Comparison of ENCODE assay signal across 8 cellular contexts in genomic region chr11:10405858-10406592, GRCh38. TPM values are rescaled to one million over a fixed set of nuclear protein-coding genes. Genes with fewer than 3 reads are reported as not detected.
DNase-seq lines count a peak whose midpoint lies in the region; ATAC-seq and TF ChIP-seq lines count a peak whose summit lies in the region.

No MANE protein-coding gene starts in this region.

- H3K9me3 ChIP-seq in CD8-positive, alpha-beta T cell (ENCODE audit: low read length), result no peaks in the 10 kb centered on the region

- TF ChIP-seq CTCF in CD8-positive, alpha-beta T cell (IDR thresholded peaks at IDR 0.05), result peak; percentile 66
- peak; percentile 77 for TF ChIP-seq CTCF in kidney epithelial cell (IDR thresholded peaks at IDR 0.05; ENCODE audit: insufficient read depth, low read length, poor library complexity, severe bottlenecking)

- H3K9me3 Mint-ChIP-seq in CD8-positive, alpha-beta T cell, result no peaks in the 10 kb centered on the region

- H3K27me3 Mint-ChIP-seq in CD8-positive, alpha-beta T cell (ENCODE audit: low read depth), result no peaks in the 10 kb centered on the region

- no peak overlapping the region for H3K4me3 ChIP-seq in CD8-positive, alpha-beta T cell (ENCODE audit: low read depth, low read length)
- H3K4me3 ChIP-seq in H7 (ENCODE audit: insufficient read depth, low read depth, low read length) (no peak overlapping the region), kidney epithelial cell (ENCODE audit: low read depth, low read length) (no peak overlapping the region)

- peaks cover 13% of the 10 kb centered on the region for H3K4me1 Mint-ChIP-seq in CD8-positive, alpha-beta T cell (ENCODE audit: low read depth)

- no peaks in the 10 kb centered on the region for H3K36me3 Mint-ChIP-seq in CD8-positive, alpha-beta T cell

- CTCF ChIA-PET in CD8-positive, alpha-beta T cell (lab: Charles Lee), result interaction anchor here (0.6 to 6.6 kb wide), 30 partner anchors 9 to 746 kb away, joined by 3 to 106 read pairs (median 3); partner anchors contain the start of gene RNF141

- no peaks in the 10 kb centered on the region for H3K36me3 ChIP-seq in CD8-positive, alpha-beta T cell (ENCODE audit: insufficient read depth, low read length)
- no peaks in the 10 kb centered on the region for H3K36me3 ChIP-seq in H7 (replicated peaks; ENCODE audit: control insufficient read depth, insufficient read depth, low read length)
- no peaks in the 10 kb centered on the region for H3K36me3 ChIP-seq in kidney epithelial cell (ENCODE audit: control insufficient read depth, insufficient read depth, low read length)

- POLR2A ChIA-PET in CD8-positive, alpha-beta T cell (lab: Charles Lee), result interaction anchor here (0.9 to 1.2 kb wide), 3 partner anchors 53 to 345 kb away, joined by 3 to 5 read pairs (median 3); partner anchors contain the start of genes CTR9 and RNF141

- no peaks in the 10 kb centered on the region for H3K27me3 ChIP-seq in CD8-positive, alpha-beta T cell (ENCODE audit: insufficient read depth, low read length)
- H3K27me3 ChIP-seq in H7 (ENCODE audit: control insufficient read depth, insufficient read depth, low read length), result no peaks in the 10 kb centered on the region
- H3K27me3 ChIP-seq in kidney epithelial cell (ENCODE audit: control insufficient read depth, insufficient read depth, low read length), result no peaks in the 10 kb centered on the region

- peak; percentile 73 for ATAC-seq in CD8-positive, alpha-beta T cell

- intact Hi-C loops in CD8-positive, alpha-beta T cell (cut with DNase I, micrococcal nuclease), result loop anchor here (1.0 to 10.0 kb wide), 4 partner anchors 57 to 1379 kb away; no protein-coding TSS in a partner anchor

- no peak overlapping the region for H3K27ac Mint-ChIP-seq in CD8-positive, alpha-beta T cell

- no peak overlapping the region for H3K4me3 Mint-ChIP-seq in CD8-positive, alpha-beta T cell

- H3K27ac ChIP-seq in CD8-positive, alpha-beta T cell (ENCODE audit: low read depth, low read length), result no peak overlapping the region
- no peak overlapping the region for H3K27ac ChIP-seq in caudate nucleus (ENCODE audit: low read depth, low read length)

- DNase-seq in CD8-positive, alpha-beta T cell, result peak in 5 of 7 experiments; percentile 16 to 58 (median 42)
- DNase-seq in H7 (peak; percentile 81), NCI-H2081 (lab: John Stamatoyannopoulos, UW) (peak; percentile 84 to 91), T-helper 22 cell (ENCODE audit: low read depth) (peak; percentile 8), caudate nucleus (lab: John Stamatoyannopoulos, UW) (peak in 57 of 61 donors; percentile 11 to 93 (median 57)), kidney epithelial cell (ENCODE audit: low read depth) (peak; percentile 71), cortex of kidney (lab: John Stamatoyannopoulos, UW) (no peak)
- peak; percentile 11 to 47 for DNase-seq in stimulated activated CD4-positive, alpha-beta T cell treated with anti-CD3 and anti-CD28 coated beads, Interleukin-1b, Interleukin-23, amount 100 ng/mL, for 4 hours (ENCODE audit: low read depth in 2 of 2)

- H3K4me1 ChIP-seq in CD8-positive, alpha-beta T cell (ENCODE audit: insufficient read depth, low read length), result peaks cover 9% of the 10 kb centered on the region

RNA-seq across cellular contexts. Expression of gene AMPD3, which starts 49.0 kb away (rescaled TPM):
- 10 to 100 TPM; 10.6 to 12.1 TPM for total RNA-seq in CD8-positive, alpha-beta T cell
- 2.2 and 3.8 TPM in 2 replicates for total RNA-seq in H7 (2014; rRNA removed; shearing (Covaris generic))
- total RNA-seq in kidney epithelial cell, result 6.6 and 8.1 TPM in 2 replicates
